In the genomic region with DNA sequence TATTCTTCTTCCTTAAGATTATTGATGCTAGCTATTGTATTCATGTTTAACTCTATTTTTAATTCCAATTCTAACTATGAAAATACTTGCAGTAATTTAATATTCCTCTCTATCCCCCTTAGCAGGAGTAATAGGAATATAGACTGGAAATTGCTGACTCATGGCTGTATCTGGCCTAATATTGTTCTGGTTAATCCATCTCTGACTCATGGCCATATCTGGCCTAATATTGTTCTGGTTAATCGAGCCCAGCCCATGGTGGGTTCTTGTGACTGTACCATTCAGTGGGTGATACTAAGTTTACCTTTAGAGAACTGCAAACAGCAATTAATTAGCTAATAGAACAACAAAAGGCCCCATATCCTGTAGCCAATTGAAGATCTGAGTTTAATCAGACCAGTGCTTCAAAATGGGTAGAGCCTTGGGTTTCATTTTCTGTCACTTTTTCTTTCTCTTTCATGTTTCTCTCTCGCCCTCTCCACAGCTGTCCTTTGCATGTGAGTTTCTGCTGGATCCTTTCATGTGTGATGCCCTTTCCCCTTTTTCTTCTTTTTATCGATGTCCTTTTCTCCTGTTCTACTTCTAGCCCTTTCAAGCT, we compare ENCODE assay signal across 11 cellular contexts. TPM values are rescaled to one million over a fixed set of nuclear protein-coding genes. Genes with fewer than 3 reads are reported as not detected.
DNase-seq lines count a peak whose midpoint lies in the region; ATAC-seq and TF ChIP-seq lines count a peak whose summit lies in the region.
"Had no signal": no experiment of that assay in that cellular context is flagged by ENCODE, and none has a peak within 500 bp of the region (broad histone marks: within the 10 kb centered on the region; RNA-seq: fewer than 3 reads in every experiment).

No MANE protein-coding gene starts in this region.

- ATAC-seq in GM18508 (IDR thresholded peaks at IDR 0.05; ENCODE audit: insufficient read depth, unreplicated experiment), result peak; percentile 97
- ATAC-seq in GM21528 (IDR thresholded peaks at IDR 0.05; ENCODE audit: low FRiP score, unreplicated experiment), result peak; percentile 99
- peak; percentile 99 for ATAC-seq in HG03432 (IDR thresholded peaks at IDR 0.05; ENCODE audit: unreplicated experiment)
- no peak for ATAC-seq in left lobe of liver

- H3K27ac ChIP-seq in CD4-positive, alpha-beta memory T cell (ENCODE audit: low read depth, low read length), result no peak overlapping the region

- POLR2A ChIA-PET in CD4-positive, alpha-beta memory T cell (lab: Charles Lee; ENCODE audit: partially characterized antibody), result no interaction called here

- DNase-seq in fibroblast of mammary gland (ENCODE audit: low read depth) (peak; percentile 69), NCI-H1417 (lab: John Stamatoyannopoulos, UW) (no peak), left lobe of liver (ENCODE audit: low spot score) (no peak), endothelial cell (ENCODE audit: low spot score) (no peak)
- no peak for DNase-seq in CD4-positive, alpha-beta memory T cell
- DNase-seq: activated CD4-positive, alpha-beta T cell treated with anti-CD3 and anti-CD28 coated beads for 4 hours; erythroblast; NCI-H146 had no signal

- H3K27me3 ChIP-seq in CD4-positive, alpha-beta memory T cell (ENCODE audit: insufficient read depth, low read length), result no peaks in the 10 kb centered on the region

- CTCF ChIA-PET in CD4-positive, alpha-beta memory T cell (lab: Charles Lee; ENCODE audit: partially characterized antibody), result no interaction called here

- peaks cover 11% of the 10 kb centered on the region for H3K4me1 ChIP-seq in CD4-positive, alpha-beta memory T cell (ENCODE audit: insufficient read depth, low read length)

- H3K4me3 Mint-ChIP-seq in CD4-positive, alpha-beta memory T cell, result peak overlapping the region in 4 of 8 donors; percentile 32 to 60 (median 51)
- H3K4me3 Mint-ChIP-seq in endothelial cell (ENCODE audit: unreplicated experiment), result no peak overlapping the region

- H3K36me3 ChIP-seq in CD4-positive, alpha-beta memory T cell (ENCODE audit: insufficient read depth, low read length), result no peaks in the 10 kb centered on the region

- H3K9me3 ChIP-seq in CD4-positive, alpha-beta memory T cell (ENCODE audit: control insufficient read depth in 1 of 2, low read length in 2 of 2), result no peaks in the 10 kb centered on the region

- peaks cover 6 to 18% (median 8%) of the 10 kb centered on the region in 4 donors for H3K4me1 Mint-ChIP-seq in CD4-positive, alpha-beta memory T cell
- no peaks in the 10 kb centered on the region for H3K4me1 Mint-ChIP-seq in endothelial cell (ENCODE audit: unreplicated experiment)

- intact Hi-C loops in CD4-positive, alpha-beta memory T cell (cut with micrococcal nuclease), result no loop called here

- peaks cover 0 to under 1% (median 0%) of the 10 kb centered on the region in 8 donors for H3K9me3 Mint-ChIP-seq in CD4-positive, alpha-beta memory T cell
- no peaks in the 10 kb centered on the region for H3K9me3 Mint-ChIP-seq in endothelial cell (ENCODE audit: unreplicated experiment)

- no peaks in the 10 kb centered on the region for H3K36me3 Mint-ChIP-seq in CD4-positive, alpha-beta memory T cell
- H3K36me3 Mint-ChIP-seq in endothelial cell (ENCODE audit: low read depth, unreplicated experiment), result no peaks in the 10 kb centered on the region

- peak overlapping the region in 2 of 7 donors; percentile 32 to 57 for H3K27ac Mint-ChIP-seq in CD4-positive, alpha-beta memory T cell
- H3K27ac Mint-ChIP-seq in endothelial cell (ENCODE audit: unreplicated experiment), result no peak overlapping the region

- TF ChIP-seq CTCF in fibroblast of mammary gland (conservative IDR thresholded peaks at IDR 0.05; ENCODE audit: control insufficient read depth, insufficient read depth, low read depth, low read length) (no peak), endothelial cell (IDR thresholded peaks at IDR 0.05; ENCODE audit: unreplicated experiment) (no peak)

- peaks cover 2 to 7% of the 10 kb centered on the region in 2 donors for H3K27me3 Mint-ChIP-seq in CD4-positive, alpha-beta memory T cell
- H3K27me3 Mint-ChIP-seq in endothelial cell (ENCODE audit: unreplicated experiment), result no peaks in the 10 kb centered on the region

- no peak overlapping the region for H3K4me3 ChIP-seq in fibroblast of mammary gland (ENCODE audit: control insufficient read depth, low read depth, low read length)
- H3K4me3 ChIP-seq in CD4-positive, alpha-beta memory T cell (ENCODE audit: low read length in 2 of 2), result no peak overlapping the region

RNA-seq across cellular contexts. Expression of gene SLC22A3, which starts 50.6 kb away (rescaled TPM):
- 34.5 TPM for total RNA-seq in left lobe of liver
- total RNA-seq in CD4-positive, alpha-beta memory T cell, result not detected
- under 1 TPM; 0.20 to 0.38 TPM for polyA plus RNA-seq in CD4-positive, alpha-beta memory T cell
- 0.18 TPM for total RNA-seq in endothelial cell (ENCODE audit: unreplicated experiment)

Comparison
In these comparisons a context has a peak if more than half of its experiments do, and no peak if none do; other contexts are left out.
1. RNA of gene SLC22A3, which starts 50.6 kb away (total RNA-seq): 34.5 TPM in left lobe of liver (single experiment); 0.18 TPM in endothelial cell (single experiment) and not detected in CD4-positive, alpha-beta memory T cell; every median in the first group is over 10 times any median in the second.